ENCODE assay signal across 27 cellular contexts in the genomic region with DNA sequence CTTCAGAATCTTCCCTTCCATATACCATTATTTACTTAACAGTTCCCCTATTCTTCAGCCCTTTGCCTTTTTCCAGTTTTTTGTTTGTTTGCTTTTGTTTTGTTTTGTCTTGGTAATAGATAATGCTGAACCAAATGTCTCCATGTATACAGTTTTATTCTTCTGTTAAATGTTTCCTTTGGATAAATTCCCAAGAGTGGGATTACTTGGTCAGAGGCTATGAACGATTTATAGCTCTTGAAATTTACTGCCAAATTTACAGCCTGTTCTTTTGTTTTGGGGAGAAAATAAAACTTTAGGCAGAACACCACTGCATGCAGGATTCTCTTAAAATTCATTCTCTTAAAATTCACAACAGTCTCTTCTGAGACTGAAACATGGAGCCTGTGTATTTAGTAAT. TPM values are rescaled to one million over a fixed set of nuclear protein-coding genes. Genes with fewer than 3 reads are reported as not detected.
"Had no signal": no experiment of that assay in that cellular context is flagged by ENCODE, and none has a peak within 500 bp of the region (broad histone marks: within the 10 kb centered on the region; RNA-seq: fewer than 3 reads in every experiment).

No MANE protein-coding gene starts in this region.

- H3K9me3 Mint-ChIP-seq: activated B cell treated with CpG ODN at 0.5 μM for 24 hours; activated naive CD4-positive, alpha-beta T cell treated with anti-CD3 and anti-CD28 coated beads, Interleukin-2, amount 50 U/mL, for 24 hours; activated naive CD8-positive, alpha-beta T cell treated with anti-CD3 and anti-CD28 coated beads, Interleukin-2, amount 50 U/mL, for 24 hours; activated T-helper 2 cell treated with anti-CD3 and anti-CD28 coated beads, Interferon-gamma antibody, Interleukin-2, Interleukin-4, amounts not matched to agents 10 μg/mL and 5 μg/mL and 100 μg/mL, durations not matched to agents 14 hours and 24 hours and 36 hours; neural crest cell; T-helper 2 cell treated with Interferon-gamma antibody and Interleukin-4, amounts not matched to agents 5 μg/mL and 100 μg/mL, for 36 hours had no signal

- FAIRE-seq: bronchial epithelial cell, colon had no signal

- H3K4me3 Mint-ChIP-seq: activated B cell treated with CpG ODN at 0.5 μM for 24 hours; activated CD4-positive, alpha-beta T cell treated with anti-CD3 and anti-CD28 coated beads for 36 hours; activated CD8-positive, alpha-beta memory T cell treated with anti-CD3 and anti-CD28 coated beads, Interleukin-2, amount 10 ng/mL, durations not matched to agents 7 days and 5 days; activated CD8-positive, alpha-beta T cell treated with anti-CD3 and anti-CD28 coated beads, Interleukin-2, amount 10 ng/mL, durations not matched to agents 7 days and 5 days; activated naive CD4-positive, alpha-beta T cell treated with anti-CD3 and anti-CD28 coated beads, Interleukin-2, amount 50 U/mL, for 24 hours; activated naive CD8-positive, alpha-beta T cell treated with anti-CD3 and anti-CD28 coated beads, Interleukin-2, amount 50 U/mL, for 24 hours; neural crest cell; T-helper 2 cell treated with Interferon-gamma antibody and Interleukin-4, amounts not matched to agents 5 μg/mL and 100 μg/mL, for 36 hours had no signal

- H3K4me1 ChIP-seq: esophagus squamous epithelium, left lung, lower lobe of right lung, tibial nerve had no signal

- H3K27ac ChIP-seq: epithelial cell of prostate, esophagus squamous epithelium, left lung, lower lobe of right lung, tibial nerve had no signal

- H3K9me3 ChIP-seq: esophagus squamous epithelium, left lung, lower lobe of right lung, tibial nerve had no signal

- H3K27me3 ChIP-seq: esophagus squamous epithelium, left lung, tibial nerve had no signal

- H3K27me3 Mint-ChIP-seq: activated B cell treated with CpG ODN at 0.5 μM for 24 hours; activated CD4-positive, alpha-beta T cell treated with anti-CD3 and anti-CD28 coated beads for 36 hours; activated CD8-positive, alpha-beta memory T cell treated with anti-CD3 and anti-CD28 coated beads, Interleukin-2, amount 10 ng/mL, durations not matched to agents 7 days and 5 days; activated naive CD8-positive, alpha-beta T cell treated with anti-CD3 and anti-CD28 coated beads, Interleukin-2, amount 50 U/mL, for 24 hours had no signal

- ATAC-seq: activated CD4-positive, alpha-beta T cell treated with anti-CD3 and anti-CD28 coated beads for 36 hours; activated CD8-positive, alpha-beta memory T cell treated with anti-CD3 and anti-CD28 coated beads, Interleukin-2, amount 10 ng/mL, durations not matched to agents 7 days and 5 days; activated CD8-positive, alpha-beta T cell treated with anti-CD3 and anti-CD28 coated beads, Interleukin-2, amount 10 ng/mL, durations not matched to agents 7 days and 5 days; activated naive CD8-positive, alpha-beta T cell treated with anti-CD3 and anti-CD28 coated beads, Interleukin-2, amount 50 U/mL, for 24 hours; left lung; lower lobe of right lung had no signal

- H3K27ac Mint-ChIP-seq: activated B cell treated with CpG ODN at 0.5 μM for 24 hours; activated CD4-positive, alpha-beta T cell treated with anti-CD3 and anti-CD28 coated beads for 36 hours; activated CD8-positive, alpha-beta memory T cell treated with anti-CD3 and anti-CD28 coated beads, Interleukin-2, amount 10 ng/mL, durations not matched to agents 7 days and 5 days; activated CD8-positive, alpha-beta T cell treated with anti-CD3 and anti-CD28 coated beads, Interleukin-2, amount 10 ng/mL, durations not matched to agents 7 days and 5 days; activated naive CD4-positive, alpha-beta T cell treated with anti-CD3 and anti-CD28 coated beads, Interleukin-2, amount 50 U/mL, for 24 hours; activated naive CD8-positive, alpha-beta T cell treated with anti-CD3 and anti-CD28 coated beads, Interleukin-2, amount 50 U/mL, for 24 hours; activated T-helper 2 cell treated with anti-CD3 and anti-CD28 coated beads, Interferon-gamma antibody, Interleukin-2, Interleukin-4, amounts not matched to agents 10 μg/mL and 5 μg/mL and 100 μg/mL, durations not matched to agents 14 hours and 24 hours and 36 hours; T-helper 2 cell treated with Interferon-gamma antibody and Interleukin-4, amounts not matched to agents 5 μg/mL and 100 μg/mL, for 36 hours had no signal

- DNase-seq: activated B cell treated with CpG ODN at 0.5 μM for 24 hours; activated CD4-positive, alpha-beta T cell treated with anti-CD3 and anti-CD28 coated beads for 36 hours; activated CD8-positive, alpha-beta memory T cell treated with anti-CD3 and anti-CD28 coated beads, Interleukin-2, amount 10 ng/mL, durations not matched to agents 7 days and 5 days; activated CD8-positive, alpha-beta T cell treated with anti-CD3 and anti-CD28 coated beads, Interleukin-2, amount 10 ng/mL, durations not matched to agents 7 days and 5 days; activated naive CD8-positive, alpha-beta T cell treated with anti-CD3 and anti-CD28 coated beads, Interleukin-2, amount 50 U/mL, for 24 hours; activated T-cell treated with anti-CD3 and anti-CD28 coated beads, Interleukin-2, amount 50 U/mL, for 48 hours; effector CD4-positive, alpha-beta T cell; esophagus squamous epithelium; foreskin melanocyte; kidney glomerular epithelial cell; left lung; lower lobe of right lung; mesendoderm; occipital lobe; stimulated activated CD4-positive, alpha-beta T cell treated with anti-CD3 and anti-CD28 coated beads, Interleukin-1b, Interleukin-23, amount 100 ng/mL, for 48 hours; stimulated activated naive CD4-positive, alpha-beta T cell; T-helper 1 cell had no signal

- H3K4me3 ChIP-seq: esophagus squamous epithelium, left lung, lower lobe of right lung, smooth muscle cell, tibial nerve had no signal

- H3K4me1 Mint-ChIP-seq: activated B cell treated with CpG ODN at 0.5 μM for 24 hours; activated CD4-positive, alpha-beta T cell treated with anti-CD3 and anti-CD28 coated beads for 36 hours; activated naive CD4-positive, alpha-beta T cell treated with anti-CD3 and anti-CD28 coated beads, Interleukin-2, amount 50 U/mL, for 24 hours; activated naive CD8-positive, alpha-beta T cell treated with anti-CD3 and anti-CD28 coated beads, Interleukin-2, amount 50 U/mL, for 24 hours had no signal

- H3K36me3 ChIP-seq: esophagus squamous epithelium, left lung, lower lobe of right lung, tibial nerve had no signal

RNA-seq across cellular contexts. Expression of gene NR4A3, which starts 38.6 kb away (rescaled TPM):
- total RNA-seq: bronchial epithelial cell, dermis blood vessel endothelial cell had no signal
